10 cellular contexts compared by ENCODE assay signal in the genomic region with DNA sequence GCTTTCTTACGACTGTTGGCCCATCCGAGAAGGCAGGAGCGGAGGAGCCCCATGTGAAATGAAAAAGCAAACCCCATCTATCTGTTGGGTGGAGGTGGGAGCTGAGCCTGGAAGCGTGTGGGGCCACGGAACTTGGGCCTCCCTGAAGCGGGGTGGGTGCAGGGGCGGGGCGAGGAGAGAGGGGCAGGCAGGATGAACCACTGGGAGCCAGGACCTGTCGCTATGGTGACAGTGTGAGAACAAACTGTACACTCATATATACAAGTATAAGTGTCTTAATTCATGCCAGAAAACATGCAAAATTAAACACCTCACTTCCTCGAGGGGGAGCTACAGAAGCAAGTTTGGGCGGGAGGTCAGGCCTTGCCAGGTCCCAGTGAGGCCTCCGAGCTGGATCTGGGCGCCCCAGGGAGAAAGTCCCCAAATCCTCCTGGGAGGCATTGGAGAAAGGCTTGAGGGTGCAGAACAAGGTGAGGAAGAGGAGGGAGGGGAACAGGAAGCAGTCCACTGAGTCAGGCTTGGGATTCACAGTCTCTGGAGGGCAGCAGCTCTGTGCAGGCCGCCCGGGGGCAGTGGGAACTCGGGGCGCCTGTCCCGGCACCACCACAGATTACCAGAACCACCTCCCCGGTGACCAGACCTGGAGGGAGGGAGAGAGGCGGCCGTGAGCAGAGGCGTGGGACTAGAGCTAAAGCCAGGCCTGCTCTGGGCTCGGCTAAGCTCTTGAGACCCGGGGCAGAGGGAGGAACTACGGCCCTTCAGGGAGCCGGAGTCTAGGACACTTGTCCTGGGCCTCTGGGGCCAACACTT. TPM values are rescaled to one million over a fixed set of nuclear protein-coding genes. Genes with fewer than 3 reads are reported as not detected.
DNase-seq lines count a peak whose midpoint lies in the region; ATAC-seq and TF ChIP-seq lines count a peak whose summit lies in the region.
"Had no signal": no experiment of that assay in that cellular context is flagged by ENCODE, and none has a peak within 500 bp of the region (broad histone marks: within the 10 kb centered on the region; RNA-seq: fewer than 3 reads in every experiment).

No MANE protein-coding gene starts in this region.

- H3K27ac ChIP-seq in body of pancreas: no peak overlapping the region
- peak overlapping the region; percentile 78 for H3K27ac ChIP-seq in lower lobe of right lung
- H3K27ac ChIP-seq: epithelial cell of prostate had no signal

- H3K4me1 ChIP-seq in body of pancreas (no peaks in the 10 kb centered on the region), lower lobe of right lung (peaks cover 17% of the 10 kb centered on the region)

- WGBS in body of pancreas, 2 donors: 70 to 79% methylated on average over 20 to 24 of the region's 26 CpGs

- DNase-seq in AG10803 (ENCODE audit: low read depth): peak; percentile 54
- peak; percentile 57 for DNase-seq in KBM-7
- peak in 2 of 4 donors; percentile 13 to 57 for DNase-seq in body of pancreas
- peak; percentile 77 for DNase-seq in lower lobe of right lung
- DNase-seq in NCI-H2107 treated with DMSO at 0.1 percent for 48 hours (lab: John Stamatoyannopoulos, UW; ENCODE audit: unreplicated experiment): no peak
- DNase-seq in stimulated activated CD4-positive, alpha-beta T cell treated with anti-CD3 and anti-CD28 coated beads, Interleukin-4, amount 100 ng/mL, for 24 hours: no peak
- DNase-seq in activated CD4-positive, alpha-beta T cell treated with anti-CD3 and anti-CD28 coated beads for 4 hours: no peak
- DNase-seq in activated CD8-positive, alpha-beta memory T cell treated with anti-CD3 and anti-CD28 coated beads for 24 hours: no peak
- DNase-seq: DMS79 had no signal

- no peak overlapping the region for H3K4me3 ChIP-seq in AG10803 (ENCODE audit: low read length)
- no peak overlapping the region for H3K4me3 ChIP-seq in body of pancreas
- H3K4me3 ChIP-seq in lower lobe of right lung: no peak overlapping the region

- in situ Hi-C loops in KBM-7 (cut with MboI; ENCODE audit: low pct_unique_long_range_greater_than_20kb, low sequenced_read_pairs): loop anchor here (10.0 kb wide), 1 partner anchor 64 kb away; no protein-coding TSS in a partner anchor

- H3K36me3 ChIP-seq in body of pancreas (replicated peaks in 1 of 2; ENCODE audit: insufficient read depth in 1 of 2, low read depth in 2 of 2) (no peaks in the 10 kb centered on the region), lower lobe of right lung (no peaks in the 10 kb centered on the region)

- H3K27me3 ChIP-seq in body of pancreas (no peaks in the 10 kb centered on the region), lower lobe of right lung (ENCODE audit: low read depth) (no peaks in the 10 kb centered on the region)

- no peak for TF ChIP-seq POLR2A in body of pancreas (IDR thresholded peaks at IDR 0.05)

- H3K9me3 ChIP-seq in body of pancreas (no peaks in the 10 kb centered on the region), lower lobe of right lung (no peaks in the 10 kb centered on the region)

- TF ChIP-seq CTCF in AG10803 (conservative IDR thresholded peaks at IDR 0.05; ENCODE audit: low read length) (peak; percentile 33), body of pancreas (IDR thresholded peaks at IDR 0.05) (peak in 2 of 7 experiments; percentile 4 to 5), lower lobe of right lung (IDR thresholded peaks at IDR 0.05) (peak; percentile 26)

- intact Hi-C loops in body of pancreas (cut with DNase I): no loop called here
- intact Hi-C loops in lower lobe of right lung (cut with DNase I): no loop called here

- ATAC-seq in body of pancreas: peak; percentile 39
- ATAC-seq in lower lobe of right lung: peak; percentile 90 to 91

RNA-seq across cellular contexts. Expression of gene RBPMS2, which starts 34.8 kb away (rescaled TPM):
- total RNA-seq in body of pancreas (under 1 TPM; 0.26 to 0.33 TPM), lower lobe of right lung (4.0 TPM)

Comparison
In these comparisons a context has a peak if more than half of its experiments do, and no peak if none do; other contexts are left out.
1. DNase-seq: peak in AG10803 (single experiment), KBM-7 (single experiment) and lower lobe of right lung (single experiment); none in NCI-H2107 treated with DMSO at 0.1 percent for 48 hours (single experiment), stimulated activated CD4-positive, alpha-beta T cell treated with anti-CD3 and anti-CD28 coated beads, Interleukin-4, amount 100 ng/mL, for 24 hours (single experiment), activated CD4-positive, alpha-beta T cell treated with anti-CD3 and anti-CD28 coated beads for 4 hours (0 of 2) and activated CD8-positive, alpha-beta memory T cell treated with anti-CD3 and anti-CD28 coated beads for 24 hours (single experiment).